1 cellular context compared by ENCODE assay signal in genomic region chr1:166354411-166354810, GRCh38.
TF ChIP-seq lines count a peak whose summit lies in the region.

No MANE protein-coding gene starts in this region.

TF ChIP-seq in WTC11, 78 proteins besides CTCF, POLR2A, EP300 and RAD21:
- no peak for TF ChIP-seq ZNF423 (CRISPR knock-in tag; IDR thresholded peaks at IDR 0.05)
- no peak for TF ChIP-seq RORB (CRISPR knock-in tag; IDR thresholded peaks at IDR 0.05)
- no peak for TF ChIP-seq GABPB1 (CRISPR knock-in tag; IDR thresholded peaks at IDR 0.05)
- TF ChIP-seq ZNF138 (CRISPR knock-in tag; conservative IDR thresholded peaks at IDR 0.05): no peak
- TF ChIP-seq ETV6 (CRISPR knock-in tag; IDR thresholded peaks at IDR 0.05): no peak
- TF ChIP-seq FOXK1 (CRISPR knock-in tag; IDR thresholded peaks at IDR 0.05): no peak
- no peak for TF ChIP-seq ZNF121 (CRISPR knock-in tag; IDR thresholded peaks at IDR 0.05)
- no peak for TF ChIP-seq MLX (CRISPR knock-in tag; IDR thresholded peaks at IDR 0.05)
- TF ChIP-seq CDX4 (CRISPR knock-in tag; IDR thresholded peaks at IDR 0.05; ENCODE audit: borderline replicate concordance): no peak
- no peak for TF ChIP-seq MAX (CRISPR knock-in tag; IDR thresholded peaks at IDR 0.05)
- no peak for TF ChIP-seq EMX1 (CRISPR knock-in tag; IDR thresholded peaks at IDR 0.05)
